In the genomic region with DNA sequence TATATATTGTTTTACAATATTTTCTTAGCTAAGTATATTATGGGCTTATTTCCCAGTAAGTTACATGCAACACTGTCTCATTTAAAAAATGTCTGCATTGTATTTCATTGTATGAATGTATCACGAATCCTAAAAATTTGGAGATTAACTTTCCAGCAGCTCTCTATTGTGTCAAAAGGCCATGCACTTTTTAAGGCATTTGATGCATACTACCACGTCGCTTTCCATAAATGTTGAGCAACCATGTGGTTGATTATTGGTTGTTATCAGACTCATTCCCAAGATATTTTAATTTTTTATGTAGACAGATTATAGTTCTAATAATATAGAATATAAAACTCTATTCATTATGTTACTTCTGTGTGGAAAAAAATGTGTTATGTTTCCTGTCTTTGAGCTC, we compare ENCODE assay signal across 24 cellular contexts.
"Had no signal": no experiment of that assay in that cellular context is flagged by ENCODE, and none has a peak within 500 bp of the region (broad histone marks: within the 10 kb centered on the region; RNA-seq: fewer than 3 reads in every experiment).

No MANE protein-coding gene starts in this region.

- H3K27ac ChIP-seq: colonic mucosa, coronary artery, dorsolateral prefrontal cortex, epithelial cell of prostate, esophagus muscularis mucosa, esophagus squamous epithelium, foreskin keratinocyte, gastrocnemius medialis, gastroesophageal sphincter, heart left ventricle, heart right ventricle had no signal

- DNase-seq: colonic mucosa; cortex of kidney; dermis blood vessel endothelial cell; dorsolateral prefrontal cortex; effector CD4-positive, alpha-beta T cell; effector CD8-positive, alpha-beta T cell; effector memory CD4-positive, alpha-beta T cell; effector memory CD8-positive, alpha-beta T cell; endodermal cell; erythroblast; esophagus squamous epithelium; foreskin fibroblast; foreskin keratinocyte; foreskin melanocyte; gastrocnemius medialis; glutamatergic neuron; head of caudate nucleus; heart left ventricle; heart right ventricle had no signal

- ATAC-seq: effector memory CD8-positive, alpha-beta T cell; esophagus mucosa; foreskin keratinocyte; gastrocnemius medialis; gastroesophageal sphincter; heart left ventricle; heart right ventricle had no signal

- H3K4me1 ChIP-seq: colonic mucosa, esophagus muscularis mucosa, esophagus squamous epithelium, foreskin keratinocyte, gastrocnemius medialis, gastroesophageal sphincter, heart left ventricle, heart right ventricle had no signal

- H3K36me3 ChIP-seq: colonic mucosa, esophagus muscularis mucosa, esophagus squamous epithelium, gastrocnemius medialis, gastroesophageal sphincter, heart left ventricle, heart right ventricle had no signal

- H3K4me3 ChIP-seq: colonic mucosa, coronary artery, dorsolateral prefrontal cortex, esophagus muscularis mucosa, esophagus squamous epithelium, gastrocnemius medialis, gastroesophageal sphincter, heart left ventricle, heart right ventricle had no signal

- H3K9me3 ChIP-seq: colonic mucosa, esophagus muscularis mucosa, esophagus squamous epithelium, gastrocnemius medialis, gastroesophageal sphincter, heart left ventricle, heart right ventricle had no signal
